23 cellular contexts compared by ENCODE assay signal in the genomic region with DNA sequence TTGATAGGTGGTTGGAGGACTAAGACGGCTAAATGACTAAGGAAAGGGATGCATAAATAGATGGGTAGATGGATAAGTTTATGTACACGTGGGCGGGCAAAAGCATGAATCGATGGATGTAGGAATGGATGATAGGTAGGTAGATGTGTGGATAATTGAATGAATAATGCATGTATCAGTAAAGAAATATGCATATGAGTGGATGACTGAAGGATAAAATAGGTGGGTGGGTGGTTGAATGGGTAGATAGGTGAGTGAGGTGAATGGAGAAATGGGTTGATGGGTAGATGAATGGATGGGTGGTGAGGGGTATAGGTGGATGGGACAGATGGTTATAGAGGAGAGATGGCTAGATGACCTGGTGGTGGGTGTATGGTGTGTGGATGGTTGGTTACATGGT. TPM values are rescaled to one million over a fixed set of nuclear protein-coding genes. Genes with fewer than 3 reads are reported as not detected.
"Had no signal": no experiment of that assay in that cellular context is flagged by ENCODE, and none has a peak within 500 bp of the region (broad histone marks: within the 10 kb centered on the region; RNA-seq: fewer than 3 reads in every experiment).

No MANE protein-coding gene starts in this region.

- H3K27ac ChIP-seq: RWPE1, SJCRH30 had no signal

- DNase-seq: Karpas-422, KG1, MG63, NCI-H1092, NCI-H1105 treated with DMSO at 0.1 percent for 48 hours, NCI-H1417 treated with DMSO at 0.1 percent for 48 hours, NCI-H146, NCI-H1694 treated with DMSO at 0.1 percent for 48 hours, NCI-H2029, NCI-H2081 treated with DMSO at 0.1 percent for 48 hours, NCI-H2171, NCI-H226, NCI-H446, NCI-H510A, NCI-H524 treated with DMSO at 0.1 percent for 48 hours, NCI-H69, NCI-H774, SHP77 treated with DMSO at 0.1 percent for 48 hours, SJCRH30 had no signal

- H3K27me3 ChIP-seq: SJCRH30 had no signal

- FAIRE-seq: RCC 7860 had no signal

- H3K4me3 ChIP-seq: MG63, SJCRH30 had no signal

- H3K9me3 ChIP-seq: MG63, SJCRH30 had no signal

- ATAC-seq: Right ventricle myocardium inferior, SK-N-SH treated with all-trans-retinoic acid at 6 μM for 48 hours had no signal

- H3K36me3 ChIP-seq: MG63, SJCRH30 had no signal

- H3K4me1 ChIP-seq: SJCRH30 had no signal

RNA-seq across cellular contexts. Expression of gene SLC12A5, which starts 20.2 kb away (rescaled TPM):
- total RNA-seq: Right ventricle myocardium inferior had no signal
